Comparison of ENCODE assay signal across 6 cellular contexts in genomic region chr1:154956557-154956956, GRCh38. TPM values are rescaled to one million over a fixed set of nuclear protein-coding genes. Genes with fewer than 3 reads are reported as not detected.
A peak's percentile ranks its signal among the peaks of the same experiment; 100 is the strongest.
DNase-seq lines count a peak whose midpoint lies in the region; ATAC-seq and TF ChIP-seq lines count a peak whose summit lies in the region.

No MANE protein-coding gene starts in this region.

- H3K27ac ChIP-seq in C4-2B (peak overlapping the region; percentile 31), liver (ENCODE audit: low read depth in 1 of 2, low read length in 2 of 2) (peak overlapping the region; percentile 10 to 49)

- peak overlapping the region; percentile 97 for H3K27ac Mint-ChIP-seq in activated CD8-positive, alpha-beta T cell treated with anti-CD3 and anti-CD28 coated beads for 36 hours

- TF ChIP-seq RAD21 in liver (IDR thresholded peaks at IDR 0.05) = no peak

- CTCF ChIA-PET in activated CD8-positive, alpha-beta T cell treated with anti-CD3 and anti-CD28 coated beads for 36 hours (lab: Charles Lee) = interaction anchor here (1.2 to 6.7 kb wide), 8 partner anchors 14 to 105 kb away, joined by 4 to 49 read pairs (median 8); partner anchors contain the start of genes LENEP, PMVK and SHC1

- peak overlapping the region; percentile 27 to 42 for H3K9ac ChIP-seq in liver (ENCODE audit: low read depth in 1 of 2, low read length in 2 of 2)

- peaks cover 67% of the 10 kb centered on the region for H3K4me1 Mint-ChIP-seq in activated CD8-positive, alpha-beta T cell treated with anti-CD3 and anti-CD28 coated beads for 36 hours (ENCODE audit: low read depth)

- no peak for TF ChIP-seq CTCF in C4-2B (conservative IDR thresholded peaks at IDR 0.05)
- TF ChIP-seq CTCF in activated CD8-positive, alpha-beta T cell treated with anti-CD3 and anti-CD28 coated beads for 36 hours (IDR thresholded peaks at IDR 0.05) = no peak
- no peak for TF ChIP-seq CTCF in liver (IDR thresholded peaks at IDR 0.05; ENCODE audit: low read depth, low read length, missing input control)

- no peaks in the 10 kb centered on the region for H3K9me3 Mint-ChIP-seq in activated CD8-positive, alpha-beta T cell treated with anti-CD3 and anti-CD28 coated beads for 36 hours

- no peaks in the 10 kb centered on the region for H3K27me3 Mint-ChIP-seq in activated CD8-positive, alpha-beta T cell treated with anti-CD3 and anti-CD28 coated beads for 36 hours

- no peaks in the 10 kb centered on the region for H3K9me3 ChIP-seq in liver (ENCODE audit: control insufficient read depth in 4 of 4, low read length in 3 of 4)

- H3K36me3 Mint-ChIP-seq in activated CD8-positive, alpha-beta T cell treated with anti-CD3 and anti-CD28 coated beads for 36 hours (ENCODE audit: low read depth) = peaks cover 16% of the 10 kb centered on the region

- intact Hi-C loops in activated CD8-positive, alpha-beta T cell treated with anti-CD3 and anti-CD28 coated beads for 36 hours (cut with micrococcal nuclease) = no loop called here

- H3K27me3 ChIP-seq in liver (ENCODE audit: control insufficient read depth in 4 of 4, insufficient read depth in 4 of 4, low read length in 3 of 4) = no peaks in the 10 kb centered on the region

- peaks cover 0 to 10% (median 2%) of the 10 kb centered on the region in 4 donors for H3K36me3 ChIP-seq in liver (ENCODE audit: control insufficient read depth in 4 of 4, insufficient read depth in 3 of 4, low read depth in 1 of 4, low read length in 3 of 4)

- peak overlapping the region; percentile 91 for H3K4me3 Mint-ChIP-seq in activated CD8-positive, alpha-beta T cell treated with anti-CD3 and anti-CD28 coated beads for 36 hours

- DNase-seq in activated CD8-positive, alpha-beta T cell treated with anti-CD3 and anti-CD28 coated beads for 36 hours = no peak
- DNase-seq in GDM1 (lab: John Stamatoyannopoulos, UW) = no peak
- no peak for DNase-seq in superior temporal gyrus (ENCODE audit: extremely low spot score)

- peaks cover 9 to 55% (median 34%) of the 10 kb centered on the region in 4 donors for H3K4me1 ChIP-seq in liver (ENCODE audit: control insufficient read depth in 4 of 4, insufficient read depth in 4 of 4, low read length in 3 of 4)

- WGBS in liver = 30% methylated on average over 6 of the region's 6 CpGs

- no peak for ATAC-seq in activated CD8-positive, alpha-beta T cell treated with anti-CD3 and anti-CD28 coated beads for 36 hours
- ATAC-seq in HG03439 (IDR thresholded peaks at IDR 0.05; ENCODE audit: unreplicated experiment) = no peak

- POLR2A ChIA-PET in activated CD8-positive, alpha-beta T cell treated with anti-CD3 and anti-CD28 coated beads for 36 hours (lab: Charles Lee) = interaction anchor here (1.0 to 3.3 kb wide), 7 partner anchors 8 to 59 kb away, joined by 3 to 11 read pairs (median 5); partner anchors contain the start of gene FLAD1

- peak overlapping the region in 2 of 3 donors; percentile 40 to 57 for H3K4me3 ChIP-seq in liver (ENCODE audit: low read depth in 1 of 3, low read length in 3 of 3)

TF ChIP-seq in liver, 16 proteins besides CTCF, POLR2A, EP300 and RAD21:
- TF ChIP-seq FOXA1 (IDR thresholded peaks at IDR 0.05) (no peak), MAX (IDR thresholded peaks at IDR 0.05) (no peak), HNF4A (conservative IDR thresholded peaks at IDR 0.05) (no peak), GABPA (IDR thresholded peaks at IDR 0.05 in 1 of 2, conservative IDR thresholded peaks at IDR 0.05 in 1 of 2) (no peak), REST (IDR thresholded peaks at IDR 0.05) (no peak), SP1 (IDR thresholded peaks at IDR 0.05) (no peak), RXRA (IDR thresholded peaks at IDR 0.05) (no peak), NR2F2 (IDR thresholded peaks at IDR 0.05) (no peak), FOXA2 (IDR thresholded peaks at IDR 0.05) (no peak), HNF4G (IDR thresholded peaks at IDR 0.05) (no peak), ZBTB33 (IDR thresholded peaks at IDR 0.05) (no peak), YY1 (IDR thresholded peaks at IDR 0.05) (no peak), TAF1 (conservative IDR thresholded peaks at IDR 0.05) (no peak)
- TF ChIP-seq, protein P1, sequence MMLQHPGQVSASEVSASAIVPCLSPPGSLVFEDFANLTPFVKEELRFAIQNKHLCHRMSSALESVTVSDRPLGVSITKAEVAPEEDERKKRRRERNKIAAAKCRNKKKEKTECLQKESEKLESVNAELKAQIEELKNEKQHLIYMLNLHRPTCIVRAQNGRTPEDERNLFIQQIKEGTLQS (IDR thresholded peaks at IDR 0.05) = no peak

RNA-seq across cellular contexts. Expression of gene PBXIP1, which starts 0.7 kb away (rescaled TPM):
- total RNA-seq in activated CD8-positive, alpha-beta T cell treated with anti-CD3 and anti-CD28 coated beads for 36 hours = 10 to 100 TPM; 17.7 to 19.4 TPM
- total RNA-seq in liver = 10 to 100 TPM; 24.6 to 42.8 TPM
- polyA plus RNA-seq in liver = 10 to 100 TPM in 1 of 2 donors, 1 to 10 TPM in 1; 3.8 to 16.4 TPM

RNA-seq across cellular contexts. Expression of gene PYGO2, which starts 5.0 kb away (rescaled TPM):
- total RNA-seq in activated CD8-positive, alpha-beta T cell treated with anti-CD3 and anti-CD28 coated beads for 36 hours = 10 to 100 TPM; 21.2 to 21.8 TPM
- total RNA-seq in liver = 1 to 10 TPM; 6.5 to 7.4 TPM
- 1 to 10 TPM; 5.0 to 8.2 TPM for polyA plus RNA-seq in liver

RNA-seq across cellular contexts. Expression of gene SHC1, which starts 14.0 kb away (rescaled TPM):
- total RNA-seq in activated CD8-positive, alpha-beta T cell treated with anti-CD3 and anti-CD28 coated beads for 36 hours = 10 to 100 TPM; 32.3 to 34.2 TPM
- 10 to 100 TPM; 53.2 to 65.5 TPM for total RNA-seq in liver
- polyA plus RNA-seq in liver = 10 to 100 TPM; 27.2 to 62.8 TPM

RNA-seq across cellular contexts. Expression of gene CKS1B, which starts 17.9 kb away (rescaled TPM):
- 100 to 1,000 TPM; 172 to 173 TPM for total RNA-seq in activated CD8-positive, alpha-beta T cell treated with anti-CD3 and anti-CD28 coated beads for 36 hours
- total RNA-seq in liver = 10 to 100 TPM; 32.4 to 54.4 TPM
- 10 to 100 TPM; 34.3 to 57.9 TPM for polyA plus RNA-seq in liver

RNA-seq across cellular contexts. Expression of gene PMVK, which starts 20.0 kb away (rescaled TPM):
- 10 to 100 TPM; 32.3 to 33.2 TPM for total RNA-seq in activated CD8-positive, alpha-beta T cell treated with anti-CD3 and anti-CD28 coated beads for 36 hours
- total RNA-seq in liver = 10 to 100 TPM in 1 of 2 donors, 1 to 10 TPM in 1; 9.7 to 14.6 TPM
- 10 to 100 TPM; 22.6 to 37.3 TPM for polyA plus RNA-seq in liver
